ENCODE assay signal across 8 cellular contexts in the genomic region with DNA sequence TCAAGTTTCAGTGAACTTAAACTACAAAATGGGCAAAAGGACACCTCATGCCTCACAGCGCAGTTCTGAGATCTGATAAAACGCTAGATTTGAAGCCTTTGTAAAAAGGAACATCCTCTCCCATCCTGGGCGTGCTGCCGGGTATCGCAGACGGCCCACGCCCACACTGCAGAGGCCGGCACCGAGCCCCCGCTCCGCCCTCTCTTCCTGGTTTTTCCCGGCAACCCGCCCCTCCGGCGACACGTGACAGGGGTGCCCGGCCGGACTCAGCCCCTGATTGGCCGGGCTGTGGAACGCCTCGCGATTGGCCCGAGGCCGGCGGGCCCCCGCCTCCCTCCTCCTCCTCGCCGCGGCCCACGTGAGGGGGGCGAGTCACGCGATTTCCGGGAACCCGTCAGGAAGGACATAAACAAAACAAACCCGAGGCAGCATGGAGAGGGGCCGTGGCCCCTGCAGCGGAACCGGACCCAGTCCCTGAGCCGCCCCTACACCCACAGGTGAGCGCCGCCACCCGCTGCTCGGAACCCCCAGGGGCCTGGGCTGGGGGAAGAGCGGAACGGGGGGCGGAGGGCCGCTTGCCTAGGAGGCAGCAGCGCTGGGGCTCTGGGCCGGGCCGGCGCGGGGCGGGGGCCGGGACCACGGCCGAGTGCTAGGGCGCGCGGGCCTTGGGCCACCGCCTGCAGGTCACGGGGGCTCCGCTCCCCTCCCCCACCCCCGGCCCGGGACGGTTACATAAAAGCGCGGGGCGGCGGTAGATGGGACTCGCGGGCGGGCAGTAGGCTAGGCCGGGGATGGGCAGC. TPM values are rescaled to one million over a fixed set of nuclear protein-coding genes. Genes with fewer than 3 reads are reported as not detected.
A peak's percentile ranks its signal among the peaks of the same experiment; 100 is the strongest.
DNase-seq lines count a peak whose midpoint lies in the region; ATAC-seq, FAIRE-seq and TF ChIP-seq lines count a peak whose summit lies in the region.

A gene with protein sequence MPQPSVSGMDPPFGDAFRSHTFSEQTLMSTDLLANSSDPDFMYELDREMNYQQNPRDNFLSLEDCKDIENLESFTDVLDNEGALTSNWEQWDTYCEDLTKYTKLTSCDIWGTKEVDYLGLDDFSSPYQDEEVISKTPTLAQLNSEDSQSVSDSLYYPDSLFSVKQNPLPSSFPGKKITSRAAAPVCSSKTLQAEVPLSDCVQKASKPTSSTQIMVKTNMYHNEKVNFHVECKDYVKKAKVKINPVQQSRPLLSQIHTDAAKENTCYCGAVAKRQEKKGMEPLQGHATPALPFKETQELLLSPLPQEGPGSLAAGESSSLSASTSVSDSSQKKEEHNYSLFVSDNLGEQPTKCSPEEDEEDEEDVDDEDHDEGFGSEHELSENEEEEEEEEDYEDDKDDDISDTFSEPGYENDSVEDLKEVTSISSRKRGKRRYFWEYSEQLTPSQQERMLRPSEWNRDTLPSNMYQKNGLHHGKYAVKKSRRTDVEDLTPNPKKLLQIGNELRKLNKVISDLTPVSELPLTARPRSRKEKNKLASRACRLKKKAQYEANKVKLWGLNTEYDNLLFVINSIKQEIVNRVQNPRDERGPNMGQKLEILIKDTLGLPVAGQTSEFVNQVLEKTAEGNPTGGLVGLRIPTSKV (plus strand): TSS at position 370 of the 800 bp plus-strand sequence. CDS start 24,424 bp downstream, outside the sequence.

- peak within 1 kb of the TSS; percentile 90 for H2AFZ ChIP-seq in keratinocyte (ENCODE audit: control insufficient read depth, low read length)

- H3K4me1 ChIP-seq in keratinocyte (ENCODE audit: control insufficient read depth, extremely low read depth, insufficient read depth, low read length) = peaks cover 27% of the 10 kb centered on the region

- peak within 1 kb of the TSS; percentile 90 for H3K4me2 ChIP-seq in keratinocyte (ENCODE audit: control insufficient read depth, extremely low read depth, insufficient read depth, low read depth, low read length)

- no peaks in the 10 kb centered on the region for H3K27me3 ChIP-seq in keratinocyte (ENCODE audit: control insufficient read depth, extremely low read depth, insufficient read depth, low read length)

- FAIRE-seq in keratinocyte (lab: Jason Lieb, UNC) = no peak

- H3K4me3 ChIP-seq in keratinocyte (ENCODE audit: control insufficient read depth in 2 of 3, extremely low read depth in 1 of 3, insufficient read depth in 2 of 3, low read depth in 1 of 3, low read length in 3 of 3) = peak within 1 kb of the TSS; percentile 65 to 91 (median 87)

- peaks cover 3% of the 10 kb centered on the region for H3K79me2 ChIP-seq in keratinocyte (ENCODE audit: control insufficient read depth, insufficient read depth, low read length)

- no peaks in the 10 kb centered on the region for H3K9me3 ChIP-seq in keratinocyte (ENCODE audit: control insufficient read depth, low read depth, low read length)

- DNase-seq in Ammon's horn (ENCODE audit: low spot score) (peak; percentile 96), NCI-H460 (ENCODE audit: extremely low read depth, low read depth) (peak; percentile 92), cerebellar cortex (ENCODE audit: low spot score) (peak; percentile 95), keratinocyte (ENCODE audit: low read depth, low spot score) (peak; percentile 46)
- peak; percentile 92 to 96 (median 95) for DNase-seq in stimulated activated CD4-positive, alpha-beta T cell treated with anti-CD3 and anti-CD28 coated beads, Interleukin-12 subunit alpha, Interleukin-12 subunit beta, amount 100 ng/mL, for 48 hours (ENCODE audit: low read depth in 2 of 3, low spot score in 1 of 3)

- TF ChIP-seq CTCF in keratinocyte (optimal IDR thresholded peaks at IDR 0.05 in 1 of 3, IDR thresholded peaks at IDR 0.05 in 1 of 3, conservative IDR thresholded peaks at IDR 0.05 in 1 of 3; ENCODE audit: extremely low read depth in 1 of 3, insufficient read depth in 2 of 3, low read length in 3 of 3) = no peak

- peak within 1 kb of the TSS; percentile 91 for H3K27ac ChIP-seq in keratinocyte (ENCODE audit: control insufficient read depth, insufficient read depth, low read length)

- H3K36me3 ChIP-seq in keratinocyte (ENCODE audit: control insufficient read depth in 2 of 2, extremely low read depth in 1 of 2, insufficient read depth in 2 of 2, low read length in 2 of 2) = no peaks in the 10 kb centered on the region

- TF ChIP-seq POLR2A in GM19193 (IDR thresholded peaks at IDR 0.05; ENCODE audit: extremely low read depth, insufficient read depth, insufficient read length) = peak; percentile 80

- H3K9me1 ChIP-seq in keratinocyte (ENCODE audit: control insufficient read depth, extremely low read depth, insufficient read depth, low read length) = no peaks in the 10 kb centered on the region

- dilution Hi-C loops in keratinocyte (cut with MboI; ENCODE audit: extremely low pct_ligation_motif_present, low sequenced_read_pairs) = no loop called here

- no peaks in the 10 kb centered on the region for H4K20me1 ChIP-seq in keratinocyte (ENCODE audit: control insufficient read depth, extremely low read depth, insufficient read depth, low read length)

- H3K9ac ChIP-seq in keratinocyte (ENCODE audit: control insufficient read depth, extremely low read depth, insufficient read depth, low read length) = peak within 1 kb of the TSS; percentile 91

- ATAC-seq in HG03432 (IDR thresholded peaks at IDR 0.05; ENCODE audit: unreplicated experiment) = peak; percentile 75
- ATAC-seq in activated CD4-positive, CD25-positive, alpha-beta regulatory T cell treated with anti-CD3 and anti-CD28 coated beads, Interleukin-2, amount 50 U/mL, for 24 hours = peak; percentile 70 to 71

RNA-seq across cellular contexts. Expression of the gene that starts here (rescaled TPM):
- total RNA-seq in NCI-H460 (2014; rRNA removed; shearing (Covaris generic)) = 4.9 and 5.7 TPM in 2 replicates
- polyA plus RNA-seq in NCI-H460 (2014; cell fraction: nucleus; rRNA removed) = 0.76 and 0.96 TPM in 2 replicates
- 1.8 to 5.0 TPM (median 4.1 TPM) in 3 replicates for polyA plus RNA-seq in keratinocyte
- polyA plus RNA-seq in keratinocyte (2011; ENCODE audit: low read depth) = 19.5 TPM
- polyA plus RNA-seq in keratinocyte (2011; cell fraction: cytosol; rRNA removed) = 1.5 and 2.3 TPM in 2 replicates
- polyA plus RNA-seq in keratinocyte (2011; cell fraction: nucleus; rRNA removed) = 7.1 and 8.1 TPM in 2 replicates
- polyA plus RNA-seq in keratinocyte (2012; ENCODE audit: low replicate concordance) = 1.6 and 10.2 TPM in 2 replicates
- 5.5 to 15.1 TPM (median 8.2 TPM) in 3 replicates for polyA minus RNA-seq in keratinocyte
- 1.5 TPM for polyA minus RNA-seq in keratinocyte (2011; cell fraction: cytosol; rRNA and poly(A)+ RNA removed)
- 9.3 and 19.5 TPM in 2 replicates for polyA minus RNA-seq in keratinocyte (2011; cell fraction: nucleus; rRNA and poly(A)+ RNA removed)

Comparison
In these comparisons a context has a peak if more than half of its experiments do, and no peak if none do; other contexts are left out.
1. Peak in every context shown above with its lines: DNase-seq, ATAC-seq, H3K4me3 ChIP-seq and H3K27ac ChIP-seq.
2. DNase-seq: peak in every context shown above with its lines; median percentile 96 in Ammon's horn; 95 in cerebellar cortex; 95 in stimulated activated CD4-positive, alpha-beta T cell treated with anti-CD3 and anti-CD28 coated beads, Interleukin-12 subunit alpha, Interleukin-12 subunit beta, amount 100 ng/mL, for 48 hours; 92 in NCI-H460; 46 in keratinocyte.